In the genomic region with DNA sequence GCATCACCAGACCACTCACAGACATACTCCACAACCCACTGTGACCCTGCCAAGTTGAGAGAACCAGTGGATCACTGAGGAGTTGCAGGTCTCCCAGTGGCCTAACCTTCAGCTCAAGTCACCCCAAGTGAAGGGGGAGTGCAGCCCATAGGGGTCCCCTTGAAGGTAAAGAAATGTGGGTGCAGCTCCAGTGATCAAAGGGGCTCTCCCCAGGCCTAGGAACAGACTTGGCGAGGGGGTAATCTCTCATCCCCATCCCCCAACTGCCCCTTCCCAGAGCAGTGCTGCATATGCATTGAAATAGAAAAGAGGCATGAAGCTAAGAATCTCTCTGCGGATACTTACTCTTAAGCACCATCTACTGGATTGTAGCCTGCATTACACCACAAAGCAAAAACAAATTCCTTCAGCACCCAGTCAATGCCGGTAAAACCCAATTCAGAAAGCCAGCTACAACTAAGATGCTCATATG, we compare ENCODE assay signal across 8 cellular contexts. TPM values are rescaled to one million over a fixed set of nuclear protein-coding genes. Genes with fewer than 3 reads are reported as not detected.
A peak's percentile ranks its signal among the peaks of the same experiment; 100 is the strongest.
DNase-seq lines count a peak whose midpoint lies in the region; ATAC-seq and TF ChIP-seq lines count a peak whose summit lies in the region.

No MANE protein-coding gene starts in this region.

- no peaks in the 10 kb centered on the region for H3K36me3 Mint-ChIP-seq in activated CD4-positive, alpha-beta memory T cell treated with anti-CD3 and anti-CD28 coated beads for 36 hours

- POLR2A ChIA-PET in activated CD4-positive, alpha-beta memory T cell treated with anti-CD3 and anti-CD28 coated beads for 36 hours (lab: Charles Lee), result no interaction called here

- no peaks in the 10 kb centered on the region for H3K4me1 Mint-ChIP-seq in activated CD4-positive, alpha-beta memory T cell treated with anti-CD3 and anti-CD28 coated beads for 36 hours (ENCODE audit: low read depth)

- H3K27me3 Mint-ChIP-seq in activated CD4-positive, alpha-beta memory T cell treated with anti-CD3 and anti-CD28 coated beads for 36 hours, result no peaks in the 10 kb centered on the region

- no peak overlapping the region for H3K4me3 Mint-ChIP-seq in activated CD4-positive, alpha-beta memory T cell treated with anti-CD3 and anti-CD28 coated beads for 36 hours

- no peak overlapping the region for H3K27ac ChIP-seq in C4-2B

- H3K9me3 Mint-ChIP-seq in activated CD4-positive, alpha-beta memory T cell treated with anti-CD3 and anti-CD28 coated beads for 36 hours, result no peaks in the 10 kb centered on the region

- no peak overlapping the region for H3K27ac Mint-ChIP-seq in activated CD4-positive, alpha-beta memory T cell treated with anti-CD3 and anti-CD28 coated beads for 36 hours

- intact Hi-C loops in activated CD4-positive, alpha-beta memory T cell treated with anti-CD3 and anti-CD28 coated beads for 36 hours (cut with micrococcal nuclease), result loop anchor here (1.0 kb wide), 1 partner anchor 175 kb away; no protein-coding TSS in a partner anchor

- H3K4me3 ChIP-seq in Jurkat, Clone E6-1 (ENCODE audit: low read length), result no peak overlapping the region
- no peak overlapping the region for H3K4me3 ChIP-seq in WI38 (ENCODE audit: low read depth, low read length)

- ATAC-seq in GM18517 (IDR thresholded peaks at IDR 0.05; ENCODE audit: unreplicated experiment), result peak; percentile 92
- ATAC-seq in GM21526 (IDR thresholded peaks at IDR 0.05; ENCODE audit: low FRiP score, unreplicated experiment), result no peak

- DNase-seq in Jurkat, Clone E6-1 (ENCODE audit: low read depth, low spot score), result peak; percentile 28
- peak; percentile 9 for DNase-seq in iris pigment epithelial cell (ENCODE audit: low read depth)
- no peak for DNase-seq in stimulated activated naive CD4-positive, alpha-beta T cell treated with Interleukin-2 at 50 U/mL for 16 hours (lab: John Stamatoyannopoulos, UW)
- no peak for DNase-seq in activated CD4-positive, alpha-beta memory T cell treated with anti-CD3 and anti-CD28 coated beads for 36 hours

- CTCF ChIA-PET in activated CD4-positive, alpha-beta memory T cell treated with anti-CD3 and anti-CD28 coated beads for 36 hours (lab: Charles Lee), result interaction anchor here (0.6 to 2.9 kb wide), 12 partner anchors 20 to 1869 kb away, joined by 3 to 56 read pairs (median 3); no protein-coding TSS in a partner anchor

- TF ChIP-seq CTCF in C4-2B (conservative IDR thresholded peaks at IDR 0.05) (peak; percentile 55), WI38 (IDR thresholded peaks at IDR 0.05; ENCODE audit: low read depth, low read length) (peak; percentile 31)

RNA-seq across cellular contexts. Expression of gene MAGEE1, which starts 27.0 kb away (rescaled TPM):
- polyA plus RNA-seq in Jurkat, Clone E6-1 (2012; ENCODE audit: insufficient read depth, insufficient read length), result 3.5 TPM
- total RNA-seq in activated CD4-positive, alpha-beta memory T cell treated with anti-CD3 and anti-CD28 coated beads for 36 hours, result 1 to 10 TPM; 3.2 to 3.7 TPM

Comparison
In these comparisons a context has a peak if more than half of its experiments do, and no peak if none do; other contexts are left out.
1. DNase-seq: peak in Jurkat, Clone E6-1 (single experiment) and iris pigment epithelial cell (single experiment); none in stimulated activated naive CD4-positive, alpha-beta T cell treated with Interleukin-2 at 50 U/mL for 16 hours (single experiment) and activated CD4-positive, alpha-beta memory T cell treated with anti-CD3 and anti-CD28 coated beads for 36 hours (single experiment).